ENCODE assay signal across 25 cellular contexts in the genomic region with DNA sequence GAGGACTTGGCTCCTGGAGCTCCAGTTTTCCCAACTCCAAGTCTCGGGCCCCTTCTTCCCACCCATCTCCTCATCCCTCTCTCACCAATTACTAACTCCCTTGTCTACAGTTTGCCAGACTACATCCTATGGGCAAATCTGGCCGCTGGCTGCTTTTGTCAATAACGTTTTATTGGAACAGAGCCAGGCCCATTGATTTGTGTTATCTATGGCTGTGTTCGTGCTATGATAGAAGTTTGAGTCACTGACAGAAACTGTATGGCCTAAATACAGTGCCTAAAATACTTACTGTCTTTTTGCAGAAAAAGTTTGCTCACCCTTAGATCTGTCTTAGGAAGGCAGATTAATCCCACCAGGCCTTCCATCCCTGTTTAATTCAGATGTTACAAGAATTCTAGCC.
DNase-seq lines count a peak whose midpoint lies in the region; ATAC-seq and TF ChIP-seq lines count a peak whose summit lies in the region.
"Had no signal": no experiment of that assay in that cellular context is flagged by ENCODE, and none has a peak within 500 bp of the region (broad histone marks: within the 10 kb centered on the region; RNA-seq: fewer than 3 reads in every experiment).

No MANE protein-coding gene starts in this region.

- no peak overlapping the region for H3K14ac ChIP-seq in H9 (ENCODE audit: insufficient read depth, low read length)
- H3K14ac ChIP-seq in trophoblast cell (ENCODE audit: low read length): no peak overlapping the region

- peaks cover 9% of the 10 kb centered on the region; the same call in 1 of the 2 replicates for H3K79me2 ChIP-seq in H9 (ENCODE audit: insufficient read depth, low read length)
- H3K79me2 ChIP-seq in trophoblast cell (ENCODE audit: control insufficient read depth, insufficient read depth, low read length, poor library complexity): peaks cover 5% of the 10 kb centered on the region

- POLR2A ChIA-PET in activated CD4-positive, alpha-beta T cell treated with anti-CD3 and anti-CD28 coated beads for 36 hours (lab: Charles Lee): no interaction called here

- no peak overlapping the region for H4K91ac ChIP-seq in H9 (ENCODE audit: insufficient read length, low read depth, low read length)
- no peak overlapping the region for H4K91ac ChIP-seq in trophoblast cell (ENCODE audit: low read depth, low read length)

- no peak overlapping the region for H2BK15ac ChIP-seq in H9 (ENCODE audit: low read depth, low read length)

- peaks cover 28% of the 10 kb centered on the region for H3K36me3 Mint-ChIP-seq in activated CD4-positive, alpha-beta T cell treated with anti-CD3 and anti-CD28 coated beads for 36 hours (ENCODE audit: low read depth)
- H3K36me3 Mint-ChIP-seq in H9 (ENCODE audit: insufficient read depth in 1 of 3, low read depth in 3 of 3): peaks cover 0 to 11% (median 0%) of the 10 kb centered on the region in 3 experiments; a peak in 3 of 7 replicates
- H3K36me3 Mint-ChIP-seq in activated T-helper 2 cell treated with anti-CD3 and anti-CD28 coated beads, Interferon-gamma antibody, Interleukin-2, Interleukin-4, amounts not matched to agents 10 μg/mL and 5 μg/mL and 100 μg/mL, durations not matched to agents 14 hours and 24 hours and 36 hours (ENCODE audit: low read depth): peaks cover 22% of the 10 kb centered on the region

- H3K56ac ChIP-seq in H9 (ENCODE audit: insufficient read length, low read depth, low read length): no peak overlapping the region

- H4K5ac ChIP-seq in H9 (ENCODE audit: insufficient read length, low read depth, low read length): no peak overlapping the region

- H3K23me2 ChIP-seq in H9 (ENCODE audit: insufficient read length, low read depth, low read length, poor library complexity, severe bottlenecking): no peaks in the 10 kb centered on the region

- H4K8ac ChIP-seq in H9 (replicated peaks; ENCODE audit: insufficient read length, low read depth, low read length) (no peak overlapping the region), trophoblast cell (ENCODE audit: low read depth, low read length) (no peak overlapping the region)

- no peaks in the 10 kb centered on the region for H3K27me3 Mint-ChIP-seq in activated CD4-positive, alpha-beta T cell treated with anti-CD3 and anti-CD28 coated beads for 36 hours
- no peaks in the 10 kb centered on the region for H3K27me3 Mint-ChIP-seq in H9 (ENCODE audit: low read depth)
- no peaks in the 10 kb centered on the region for H3K27me3 Mint-ChIP-seq in activated T-helper 2 cell treated with anti-CD3 and anti-CD28 coated beads, Interferon-gamma antibody, Interleukin-2, Interleukin-4, amounts not matched to agents 10 μg/mL and 5 μg/mL and 100 μg/mL, durations not matched to agents 14 hours and 24 hours and 36 hours (ENCODE audit: low read depth)

- H3K4me2 ChIP-seq in H9 (ENCODE audit: insufficient read depth, insufficient read length, low read length) (no peak overlapping the region), trophoblast cell (ENCODE audit: low read length) (no peak overlapping the region)
- H3K4me2 ChIP-seq: A549 had no signal

- no peaks in the 10 kb centered on the region for H3K36me3 ChIP-seq in trophoblast cell (ENCODE audit: control insufficient read depth in 1 of 2, insufficient read depth in 2 of 2, low read length in 2 of 2)
- H3K36me3 ChIP-seq: colonic mucosa, tibial artery had no signal

- H2BK12ac ChIP-seq in H9 (ENCODE audit: insufficient read length, low read depth, low read length): no peak overlapping the region
- no peak overlapping the region for H2BK12ac ChIP-seq in trophoblast cell (ENCODE audit: low read length)

- TF ChIP-seq CTCF in H9 (conservative IDR thresholded peaks at IDR 0.05): no peak

- WGBS in H9 (ENCODE audit: extremely low coverage, insufficient read length, low lambda C conversion rate): no CpG with 5 or more reads among the region's 4 CpGs
- no CpG with 5 or more reads among the region's 4 CpGs for WGBS in trophoblast cell (ENCODE audit: extremely low coverage, insufficient coverage, insufficient read length)

- H2BK120ac ChIP-seq in H9 (ENCODE audit: low read depth, low read length, poor library complexity, severe bottlenecking) (no peak overlapping the region), trophoblast cell (ENCODE audit: insufficient read depth, low read length, poor library complexity) (no peak overlapping the region)

- H2AFZ ChIP-seq in H9 (ENCODE audit: low read length) (no peak overlapping the region), trophoblast cell (ENCODE audit: insufficient read depth, low read length, poor library complexity) (no peak overlapping the region)

- H3K4ac ChIP-seq in H9 (ENCODE audit: low read depth, low read length): no peak overlapping the region
- peak overlapping the region; percentile 17 for H3K4ac ChIP-seq in trophoblast cell (ENCODE audit: low read depth, low read length)

- no peak for ATAC-seq in activated CD4-positive, alpha-beta T cell treated with anti-CD3 and anti-CD28 coated beads for 36 hours
- ATAC-seq in GM18909 (IDR thresholded peaks at IDR 0.05; ENCODE audit: poor library complexity, unreplicated experiment) (no peak), HG03457 (IDR thresholded peaks at IDR 0.05; ENCODE audit: unreplicated experiment) (no peak)
- ATAC-seq: A549, body of pancreas, psoas muscle had no signal

- no peak overlapping the region for H4K12ac ChIP-seq in trophoblast cell (ENCODE audit: low read depth, low read length)

- CTCF ChIA-PET in activated CD4-positive, alpha-beta T cell treated with anti-CD3 and anti-CD28 coated beads for 36 hours (lab: Charles Lee): interaction anchor here (1.3 kb wide), 1 partner anchor 12 kb away, joined by 3 read pairs; no protein-coding TSS in a partner anchor

- H2AK5ac ChIP-seq in H9 (ENCODE audit: insufficient read length, low read length): no peak overlapping the region
- H2AK5ac ChIP-seq in trophoblast cell (ENCODE audit: low read length): no peak overlapping the region

- no peak overlapping the region for H3K27ac ChIP-seq in H9 (ENCODE audit: insufficient read length, low read depth, low read length)
- no peak overlapping the region for H3K27ac ChIP-seq in trophoblast cell (ENCODE audit: low read depth, low read length)
- H3K27ac ChIP-seq: A549, body of pancreas, C4-2B, colonic mucosa, psoas muscle, tibial artery, VCaP had no signal

- no peak overlapping the region for H3K4me3 ChIP-seq in trophoblast cell (ENCODE audit: low read depth, low read length)
- H3K4me3 ChIP-seq: A549, body of pancreas, colonic mucosa, psoas muscle, tibial artery had no signal

- H2BK5ac ChIP-seq in H9 (ENCODE audit: insufficient read length, low read length) (no peak overlapping the region), trophoblast cell (ENCODE audit: low read depth, low read length, poor library complexity) (no peak overlapping the region)

- H3K27ac Mint-ChIP-seq in activated CD4-positive, alpha-beta T cell treated with anti-CD3 and anti-CD28 coated beads for 36 hours: peak overlapping the region; percentile 77
- peak overlapping the region in 2 of 3 experiments; percentile 1 to 76; a peak in 2 of 7 replicates for H3K27ac Mint-ChIP-seq in H9
- peak overlapping the region; percentile 22 for H3K27ac Mint-ChIP-seq in activated T-helper 2 cell treated with anti-CD3 and anti-CD28 coated beads, Interferon-gamma antibody, Interleukin-2, Interleukin-4, amounts not matched to agents 10 μg/mL and 5 μg/mL and 100 μg/mL, durations not matched to agents 14 hours and 24 hours and 36 hours

- no peak overlapping the region for H3K4me3 Mint-ChIP-seq in activated CD4-positive, alpha-beta T cell treated with anti-CD3 and anti-CD28 coated beads for 36 hours
- H3K4me3 Mint-ChIP-seq in H9: no peak overlapping the region
- no peak overlapping the region for H3K4me3 Mint-ChIP-seq in activated T-helper 2 cell treated with anti-CD3 and anti-CD28 coated beads, Interferon-gamma antibody, Interleukin-2, Interleukin-4, amounts not matched to agents 10 μg/mL and 5 μg/mL and 100 μg/mL, durations not matched to agents 14 hours and 24 hours and 36 hours (ENCODE audit: low read depth)
- H3K4me3 Mint-ChIP-seq: activated naive CD4-positive, alpha-beta T cell treated with anti-CD3 and anti-CD28 coated beads for 36 hours; neural crest cell had no signal

- H3K4me1 ChIP-seq in H9 (ENCODE audit: insufficient read depth, low read length) (peaks cover 3% of the 10 kb centered on the region; the same call in 1 of the 2 replicates), trophoblast cell (ENCODE audit: control insufficient read depth in 1 of 2, insufficient read depth in 2 of 2, low read length in 2 of 2) (peaks cover 9 to 10% of the 10 kb centered on the region in 2 experiments)
- H3K4me1 ChIP-seq: A549, colonic mucosa had no signal

- no peaks in the 10 kb centered on the region for H4K20me1 ChIP-seq in H9 (ENCODE audit: control insufficient read depth, insufficient read depth, insufficient read length)

- H3K4me1 Mint-ChIP-seq in activated CD4-positive, alpha-beta T cell treated with anti-CD3 and anti-CD28 coated beads for 36 hours: peaks cover 73% of the 10 kb centered on the region
- peaks cover 32% of the 10 kb centered on the region in 2 experiments for H3K4me1 Mint-ChIP-seq in H9
- H3K4me1 Mint-ChIP-seq in activated T-helper 2 cell treated with anti-CD3 and anti-CD28 coated beads, Interferon-gamma antibody, Interleukin-2, Interleukin-4, amounts not matched to agents 10 μg/mL and 5 μg/mL and 100 μg/mL, durations not matched to agents 14 hours and 24 hours and 36 hours (ENCODE audit: low read depth): peaks cover 61% of the 10 kb centered on the region

- H3K9me3 Mint-ChIP-seq in activated CD4-positive, alpha-beta T cell treated with anti-CD3 and anti-CD28 coated beads for 36 hours (ENCODE audit: low read depth): no peaks in the 10 kb centered on the region
- H3K9me3 Mint-ChIP-seq in H9: no peaks in the 10 kb centered on the region
- no peaks in the 10 kb centered on the region for H3K9me3 Mint-ChIP-seq in activated T-helper 2 cell treated with anti-CD3 and anti-CD28 coated beads, Interferon-gamma antibody, Interleukin-2, Interleukin-4, amounts not matched to agents 10 μg/mL and 5 μg/mL and 100 μg/mL, durations not matched to agents 14 hours and 24 hours and 36 hours
- H3K9me3 Mint-ChIP-seq: activated naive CD4-positive, alpha-beta T cell treated with anti-CD3 and anti-CD28 coated beads for 36 hours had no signal

- H2BK20ac ChIP-seq in H9 (ENCODE audit: low read depth, low read length, poor library complexity, severe bottlenecking): no peak overlapping the region

- intact Hi-C loops in activated CD4-positive, alpha-beta T cell treated with anti-CD3 and anti-CD28 coated beads for 36 hours (cut with DNase I, micrococcal nuclease): no loop called here
- intact Hi-C loops in activated T-helper 2 cell treated with anti-CD3 and anti-CD28 coated beads, Interferon-gamma antibody, Interleukin-2, Interleukin-4, amounts not matched to agents 10 μg/mL and 5 μg/mL and 100 μg/mL, durations not matched to agents 14 hours and 24 hours and 36 hours (cut with micrococcal nuclease): no loop called here

- no peak overlapping the region for H3T11ph ChIP-seq in H9 (ENCODE audit: low read length)

- H3K79me1 ChIP-seq in H9 (ENCODE audit: insufficient read depth, low read depth, low read length, poor library complexity, severe bottlenecking) (peaks cover 3% of the 10 kb centered on the region), trophoblast cell (ENCODE audit: low read length) (peaks cover 2% of the 10 kb centered on the region)

- no peak for DNase-seq in activated CD4-positive, alpha-beta T cell treated with anti-CD3 and anti-CD28 coated beads for 36 hours
- no peak for DNase-seq in activated CD4-positive, alpha-beta T cell treated with anti-CD3 and anti-CD28 coated beads for 4 hours
- DNase-seq in H9 (no peak), trophoblast cell (no peak), NCI-H1417 treated with DMSO at 0.1 percent for 48 hours (lab: John Stamatoyannopoulos, UW) (no peak)
- DNase-seq in activated T-helper 2 cell treated with anti-CD3 and anti-CD28 coated beads, Interferon-gamma antibody, Interleukin-2, Interleukin-4, amounts not matched to agents 10 μg/mL and 5 μg/mL and 100 μg/mL, durations not matched to agents 14 hours and 24 hours and 36 hours (ENCODE audit: low spot score): no peak
- DNase-seq: activated naive CD4-positive, alpha-beta T cell treated with anti-CD3 and anti-CD28 coated beads for 36 hours; body of pancreas; colonic mucosa; DMS79; foreskin fibroblast; kidney glomerular epithelial cell; mesenchymal stem cell; NCI-H1436; NCI-H2227 treated with DMSO at 0.1 percent for 48 hours; psoas muscle; small intestine; stimulated activated CD8-positive, alpha-beta memory T cell treated with anti-CD3 and anti-CD28 coated beads, Interleukin-4, amount 100 ng/mL, for 48 hours; tibial artery had no signal

- no peak overlapping the region for H3K18ac ChIP-seq in H9 (ENCODE audit: insufficient read length, low read depth, low read length)
- no peak overlapping the region for H3K18ac ChIP-seq in trophoblast cell (ENCODE audit: low read length)

- H3K23ac ChIP-seq in H9 (ENCODE audit: insufficient read length, low read depth, low read length) (no peak overlapping the region), trophoblast cell (ENCODE audit: low read length) (no peak overlapping the region)

- H3K27me3 ChIP-seq in H9 (ENCODE audit: insufficient read depth, low read length) (no peaks in the 10 kb centered on the region), trophoblast cell (ENCODE audit: insufficient read depth, low read length) (no peaks in the 10 kb centered on the region)
- H3K27me3 ChIP-seq: body of pancreas, colonic mucosa, tibial artery had no signal

- no peaks in the 10 kb centered on the region for H3K9me3 ChIP-seq in H9 (ENCODE audit: control insufficient read depth, low read depth, low read length)
- no peaks in the 10 kb centered on the region for H3K9me3 ChIP-seq in trophoblast cell (ENCODE audit: insufficient read depth, low read depth, low read length)
- H3K9me3 ChIP-seq: A549, body of pancreas, colonic mucosa, psoas muscle, tibial artery had no signal

- H3K9ac ChIP-seq in H9 (ENCODE audit: extremely low read depth, insufficient read length, low read length): no peak overlapping the region
- no peak overlapping the region for H3K9ac ChIP-seq in trophoblast cell (ENCODE audit: low read length)

Comparison
In these comparisons a context has a peak if more than half of its experiments do, and no peak if none do; other contexts are left out.
1. H3K27ac Mint-ChIP-seq: peak in every context shown above with its lines; median percentile 77 in activated CD4-positive, alpha-beta T cell treated with anti-CD3 and anti-CD28 coated beads for 36 hours; 38 in H9; 22 in activated T-helper 2 cell treated with anti-CD3 and anti-CD28 coated beads, Interferon-gamma antibody, Interleukin-2, Interleukin-4, amounts not matched to agents 10 μg/mL and 5 μg/mL and 100 μg/mL, durations not matched to agents 14 hours and 24 hours and 36 hours.